15 cellular contexts compared by ENCODE assay signal in the genomic region with DNA sequence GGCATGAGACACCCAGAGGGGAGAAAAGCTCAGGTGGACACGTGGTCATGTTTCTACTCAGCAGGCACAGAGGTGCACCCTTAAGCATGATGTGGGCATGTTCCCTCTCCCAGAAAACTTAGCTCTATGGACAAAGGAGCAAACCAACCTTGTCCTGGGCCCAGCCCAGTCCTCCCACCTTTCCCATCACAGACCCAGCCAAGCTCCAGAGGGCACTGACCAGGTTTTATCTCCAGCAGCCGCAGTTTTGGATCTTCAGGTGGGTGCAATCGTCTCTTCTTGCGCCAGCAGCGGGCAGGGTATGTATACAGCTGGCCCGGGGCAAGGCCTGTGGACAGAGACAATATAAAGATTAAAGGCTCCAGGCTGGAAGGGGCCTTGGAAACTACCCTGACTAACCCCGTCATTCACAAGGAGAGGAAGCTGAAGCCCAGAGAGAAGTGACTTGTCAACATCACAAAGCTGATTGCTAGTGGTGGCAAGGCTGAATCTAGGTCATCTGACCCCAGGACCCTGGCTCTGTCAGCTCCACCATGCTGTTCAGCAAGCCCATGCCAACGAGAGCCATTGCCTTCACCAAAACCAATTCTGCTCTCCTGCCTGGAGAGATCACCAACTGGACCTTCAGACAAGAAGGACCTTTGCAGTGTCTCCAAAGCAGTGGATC.
DNase-seq lines count a peak whose midpoint lies in the region; TF ChIP-seq lines count a peak whose summit lies in the region.
"Had no signal": no experiment of that assay in that cellular context is flagged by ENCODE, and none has a peak within 500 bp of the region (broad histone marks: within the 10 kb centered on the region; RNA-seq: fewer than 3 reads in every experiment).

No MANE protein-coding gene starts in this region.

- H3K27me3 Mint-ChIP-seq in activated CD4-positive, alpha-beta T cell treated with anti-CD3 and anti-CD28 coated beads, Interleukin-2, amount 10 ng/mL, durations not matched to agents 24 days and 14 days: no peaks in the 10 kb centered on the region
- H3K27me3 Mint-ChIP-seq: CD4-positive, alpha-beta memory T cell had no signal

- peak; percentile 40 for DNase-seq in activated CD4-positive, alpha-beta T cell treated with anti-CD3 and anti-CD28 coated beads, Interleukin-2, amount 10 ng/mL, durations not matched to agents 24 days and 14 days
- no peak for DNase-seq in activated CD4-positive, alpha-beta T cell treated with anti-CD3 and anti-CD28 coated beads for 4 hours
- DNase-seq in cerebellum (ENCODE audit: low spot score) (peak; percentile 86), mucosa of gallbladder (ENCODE audit: low spot score) (peak; percentile 5), stomach (peak; percentile 18), dedifferentiated amniotic fluid mesenchymal stem cell (ENCODE audit: extremely low spot score) (no peak), AML-193 (lab: John Stamatoyannopoulos, UW) (no peak), NCI-H1105 treated with DMSO at 0.1 percent for 48 hours (lab: John Stamatoyannopoulos, UW) (no peak)
- DNase-seq: CD4-positive, alpha-beta memory T cell; DMS153; DMS79 treated with DMSO at 0.1 percent for 48 hours; EL; GDM1 had no signal

- H3K4me1 ChIP-seq in stomach: no peaks in the 10 kb centered on the region
- H3K4me1 ChIP-seq: HAP-1 had no signal

- no peak overlapping the region for H3K4me3 ChIP-seq in stomach
- H3K4me3 ChIP-seq: HAP-1 had no signal

- no peaks in the 10 kb centered on the region for H3K4me1 Mint-ChIP-seq in activated CD4-positive, alpha-beta T cell treated with anti-CD3 and anti-CD28 coated beads, Interleukin-2, amount 10 ng/mL, durations not matched to agents 24 days and 14 days
- H3K4me1 Mint-ChIP-seq: CD4-positive, alpha-beta memory T cell had no signal

- H3K4me3 Mint-ChIP-seq in activated CD4-positive, alpha-beta T cell treated with anti-CD3 and anti-CD28 coated beads, Interleukin-2, amount 10 ng/mL, durations not matched to agents 24 days and 14 days: no peak overlapping the region
- H3K4me3 Mint-ChIP-seq: CD4-positive, alpha-beta memory T cell had no signal

- no peaks in the 10 kb centered on the region for H3K27me3 ChIP-seq in stomach

- peaks cover 17% of the 10 kb centered on the region for H3K9me3 Mint-ChIP-seq in activated CD4-positive, alpha-beta T cell treated with anti-CD3 and anti-CD28 coated beads, Interleukin-2, amount 10 ng/mL, durations not matched to agents 24 days and 14 days

- no peak for TF ChIP-seq EP300 in stomach (IDR thresholded peaks at IDR 0.05)

- no peak for TF ChIP-seq POLR2A in stomach (IDR thresholded peaks at IDR 0.05)

- no peak for TF ChIP-seq CTCF in stomach (IDR thresholded peaks at IDR 0.05)

- H3K9me3 ChIP-seq in stomach: peaks cover 0 to 12% (median 5%) of the 10 kb centered on the region in 4 donors
- H3K9me3 ChIP-seq: HAP-1 had no signal

- no peak overlapping the region for H3K27ac Mint-ChIP-seq in activated CD4-positive, alpha-beta T cell treated with anti-CD3 and anti-CD28 coated beads, Interleukin-2, amount 10 ng/mL, durations not matched to agents 24 days and 14 days
- H3K27ac Mint-ChIP-seq: CD4-positive, alpha-beta memory T cell had no signal

- no peaks in the 10 kb centered on the region for H3K36me3 ChIP-seq in stomach
- H3K36me3 ChIP-seq: HAP-1 had no signal

- intact Hi-C loops in activated CD4-positive, alpha-beta T cell treated with anti-CD3 and anti-CD28 coated beads, Interleukin-2, amount 10 ng/mL, durations not matched to agents 24 days and 14 days (cut with micrococcal nuclease): no loop called here
- intact Hi-C loops in stomach (cut with DNase I; ENCODE audit: low total_unique reads): no loop called here

- WGBS in stomach, 5 donors: 74 to 84% (median 77%) methylated on average over 8 of the region's 8 CpGs

- no peak overlapping the region for H3K27ac ChIP-seq in stomach
- H3K27ac ChIP-seq: 22Rv1 had no signal

- peaks cover 9% of the 10 kb centered on the region for H3K36me3 Mint-ChIP-seq in activated CD4-positive, alpha-beta T cell treated with anti-CD3 and anti-CD28 coated beads, Interleukin-2, amount 10 ng/mL, durations not matched to agents 24 days and 14 days (ENCODE audit: low read depth)

Comparison
In these comparisons a context has a peak if more than half of its experiments do, and no peak if none do; other contexts are left out.
1. DNase-seq: peak in activated CD4-positive, alpha-beta T cell treated with anti-CD3 and anti-CD28 coated beads, Interleukin-2, amount 10 ng/mL, durations not matched to agents 24 days and 14 days (single experiment), cerebellum (single experiment), mucosa of gallbladder (single experiment) and stomach (single experiment); none in activated CD4-positive, alpha-beta T cell treated with anti-CD3 and anti-CD28 coated beads for 4 hours (0 of 2), dedifferentiated amniotic fluid mesenchymal stem cell (single experiment), AML-193 (0 of 2) and NCI-H1105 treated with DMSO at 0.1 percent for 48 hours (single experiment).